Comparison of ENCODE assay signal across 12 cellular contexts in genomic region chr12:124295431-124296058, GRCh38. TPM values are rescaled to one million over a fixed set of nuclear protein-coding genes. Genes with fewer than 3 reads are reported as not detected.
DNase-seq lines count a peak whose midpoint lies in the region; ATAC-seq and TF ChIP-seq lines count a peak whose summit lies in the region.
"Had no signal": no experiment of that assay in that cellular context is flagged by ENCODE, and none has a peak within 500 bp of the region (broad histone marks: within the 10 kb centered on the region; RNA-seq: fewer than 3 reads in every experiment).

No MANE protein-coding gene starts in this region.

- H3K27ac Mint-ChIP-seq in GM23338 = no peak overlapping the region
- H3K27ac Mint-ChIP-seq: T-helper 1 cell treated with Interleukin-12 subunit alpha and Interleukin-12 subunit beta and Interleukin-4 antibody, amounts not matched to agents 30 μg/mL and 1 μg/mL, for 36 hours had no signal

- no peaks in the 10 kb centered on the region for H3K36me3 ChIP-seq in GM23338 (ENCODE audit: insufficient read depth)
- H3K36me3 ChIP-seq in ascending aorta = no peaks in the 10 kb centered on the region

- TF ChIP-seq CTCF in GM23338 (conservative IDR thresholded peaks at IDR 0.05; ENCODE audit: low read depth in 2 of 2) = no peak
- no peak for TF ChIP-seq CTCF in ascending aorta (IDR thresholded peaks at IDR 0.05)

- no peaks in the 10 kb centered on the region for H3K9me3 Mint-ChIP-seq in GM23338
- H3K9me3 Mint-ChIP-seq: T-helper 1 cell treated with Interleukin-12 subunit alpha and Interleukin-12 subunit beta and Interleukin-4 antibody, amounts not matched to agents 30 μg/mL and 1 μg/mL, for 36 hours had no signal

- peaks cover 8% of the 10 kb centered on the region; the same call in 1 of the 2 replicates for H3F3A ChIP-seq in GM23338 (replicated peaks; ENCODE audit: low read depth)

- no peaks in the 10 kb centered on the region; the same call in 1 of the 2 replicates for H4K20me1 ChIP-seq in GM23338 (replicated peaks; ENCODE audit: insufficient read depth)

- H3K9me3 ChIP-seq in ascending aorta (no peaks in the 10 kb centered on the region), iPS-18c (ENCODE audit: control insufficient read depth, insufficient read depth, low read length) (no peaks in the 10 kb centered on the region)

- ATAC-seq in GM23338 (peak; percentile 27), HG03521 (IDR thresholded peaks at IDR 0.05; ENCODE audit: unreplicated experiment) (no peak)

- H3K36me3 Mint-ChIP-seq in GM23338 (ENCODE audit: low read depth) = peaks cover 4% of the 10 kb centered on the region

- H3K4me3 Mint-ChIP-seq in GM23338 = peak overlapping the region; percentile 80
- H3K4me3 Mint-ChIP-seq: T-helper 1 cell treated with Interleukin-12 subunit alpha and Interleukin-12 subunit beta and Interleukin-4 antibody, amounts not matched to agents 30 μg/mL and 1 μg/mL, for 36 hours had no signal

- no peak overlapping the region for H3K27ac ChIP-seq in GM23338 (ENCODE audit: low read depth)
- H3K27ac ChIP-seq in ascending aorta = no peak overlapping the region

- H3K27me3 ChIP-seq in GM23338 (ENCODE audit: insufficient read depth) (peaks cover 29% of the 10 kb centered on the region), ascending aorta (no peaks in the 10 kb centered on the region)

- no peaks in the 10 kb centered on the region for H3K9me2 ChIP-seq in GM23338 (ENCODE audit: insufficient read depth)

- intact Hi-C loops in ascending aorta (cut with DNase I) = no loop called here

- H3K4me2 ChIP-seq in GM23338 = peak overlapping the region; percentile 92

- H3K79me2 ChIP-seq in GM23338 (replicated peaks; ENCODE audit: insufficient read depth) = peaks cover 23% of the 10 kb centered on the region

- H3K4me3 ChIP-seq in GM23338 = peak overlapping the region; percentile 66
- H3K4me3 ChIP-seq in ascending aorta = peak overlapping the region; percentile 48 to 67
- H3K4me3 ChIP-seq in iPS-18c (ENCODE audit: insufficient read depth, low read depth, low read length) = peak overlapping the region; percentile 47
- peak overlapping the region; percentile 47 for H3K4me3 ChIP-seq in skeletal muscle cell (ENCODE audit: low read depth, low read length)

- H3K27me3 Mint-ChIP-seq in GM23338 (ENCODE audit: insufficient read depth, low read depth, poor library complexity) = peaks cover 29% of the 10 kb centered on the region

- H3K4me1 ChIP-seq in GM23338 (ENCODE audit: insufficient read depth) (peaks cover 33% of the 10 kb centered on the region), ascending aorta (peaks cover 7 to 21% of the 10 kb centered on the region in 2 donors)

- H3K4me1 Mint-ChIP-seq in GM23338 = peaks cover 47% of the 10 kb centered on the region

- DNase-seq in GM23338 (ENCODE audit: low spot score) (peak; percentile 46), ascending aorta (ENCODE audit: low spot score in 2 of 2) (no peak), skeletal muscle cell (ENCODE audit: low read depth) (no peak), NCI-H2227 treated with DMSO at 0.1 percent for 48 hours (lab: John Stamatoyannopoulos, UW) (no peak), DMS79 (lab: John Stamatoyannopoulos, UW) (no peak), amygdala (lab: John Stamatoyannopoulos, UW) (no peak)
- DNase-seq: activated gamma-delta T cell treated with Interleukin-2 at 50 U/mL for 16 hours; NCI-H2107; stimulated activated CD4-positive, alpha-beta T cell treated with anti-CD3 and anti-CD28 coated beads, Interleukin-12 subunit alpha, Interleukin-12 subunit beta, amount 100 ng/mL, for 4 hours had no signal

- H2AFZ ChIP-seq in GM23338 = no peak overlapping the region

TF ChIP-seq in GM23338, 12 proteins besides CTCF, POLR2A, EP300 and RAD21:
- TF ChIP-seq EZH2 (IDR thresholded peaks at IDR 0.05; ENCODE audit: low read depth, unreplicated experiment) (peak; percentile 37), EZH2phosphoT487 (IDR thresholded peaks at IDR 0.05; ENCODE audit: unreplicated experiment) (no peak)

RNA-seq across cellular contexts. Expression of gene RFLNA, which starts 0.7 kb away (rescaled TPM):
- total RNA-seq in GM23338 (2014; rRNA removed; shearing (Covaris generic)) = 16.2 and 20.4 TPM in 2 replicates
- 3.8 and 3.9 TPM in 2 replicates for polyA plus RNA-seq in GM23338 (2016; fragmentation: Nextera tagmentation; extraction: Ambion mirVana)
- total RNA-seq in ascending aorta = not detected

Comparison
In these comparisons a context has a peak if more than half of its experiments do, and no peak if none do; other contexts are left out.
1. RNA of gene RFLNA, which starts 0.7 kb away (total RNA-seq): 16.2 to 20.4 TPM in GM23338; not detected in ascending aorta (single experiment); every median in the first group is over 10 times any median in the second.
2. Peak in every context shown above with its lines, with median percentiles within 50 percentile points of each other: H3K4me3 ChIP-seq.